ENCODE assay signal across 10 cellular contexts in the genomic region with DNA sequence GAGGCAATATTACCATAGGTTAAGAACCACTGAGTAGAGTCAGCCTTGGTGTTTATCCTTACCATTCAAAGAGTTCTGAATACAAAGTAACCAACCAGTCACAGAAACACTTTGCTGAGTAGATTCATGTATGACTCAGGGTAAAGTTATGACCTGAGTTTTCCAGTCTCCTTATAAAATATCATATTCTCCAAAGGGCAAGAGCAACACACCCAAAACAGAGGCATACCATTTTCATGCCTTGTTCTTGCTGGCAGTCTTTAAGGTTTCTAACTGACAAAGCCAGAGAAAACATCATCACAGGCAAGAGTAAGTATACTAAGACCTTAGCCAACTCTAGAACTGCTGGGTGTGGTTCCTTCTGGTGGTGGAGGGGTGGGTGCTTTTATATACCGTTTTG. TPM values are rescaled to one million over a fixed set of nuclear protein-coding genes. Genes with fewer than 3 reads are reported as not detected.
DNase-seq lines count a peak whose midpoint lies in the region; ATAC-seq and TF ChIP-seq lines count a peak whose summit lies in the region.
"Had no signal": no experiment of that assay in that cellular context is flagged by ENCODE, and none has a peak within 500 bp of the region (broad histone marks: within the 10 kb centered on the region; RNA-seq: fewer than 3 reads in every experiment).

No MANE protein-coding gene starts in this region.

- H3K9me3 ChIP-seq in esophagus muscularis mucosa = no peaks in the 10 kb centered on the region
- no peaks in the 10 kb centered on the region for H3K9me3 ChIP-seq in smooth muscle cell (replicated peaks; ENCODE audit: low read depth)

- H3K4me3 ChIP-seq in esophagus muscularis mucosa (peak overlapping the region in 2 of 4 donors; percentile 3 to 4), smooth muscle cell (no peak overlapping the region)

- peaks cover 35% of the 10 kb centered on the region for H3K4me1 Mint-ChIP-seq in T-helper 1 cell treated with Interleukin-12 subunit alpha and Interleukin-12 subunit beta and Interleukin-4 antibody, amounts not matched to agents 30 μg/mL and 1 μg/mL, for 36 hours (ENCODE audit: low read depth)
- peaks cover 41% of the 10 kb centered on the region for H3K4me1 Mint-ChIP-seq in stimulated activated memory B cell treated with anti-CD40 and anti-IgM and Interleukin-4, amounts not matched to agents 10 μg/mL and 1 μg/mL and 100 μg/mL, for 72 hours

- H3K36me3 Mint-ChIP-seq in T-helper 1 cell treated with Interleukin-12 subunit alpha and Interleukin-12 subunit beta and Interleukin-4 antibody, amounts not matched to agents 30 μg/mL and 1 μg/mL, for 36 hours (ENCODE audit: low read depth) = peaks cover 13% of the 10 kb centered on the region
- no peaks in the 10 kb centered on the region for H3K36me3 Mint-ChIP-seq in stimulated activated memory B cell treated with anti-CD40 and anti-IgM and Interleukin-4, amounts not matched to agents 10 μg/mL and 1 μg/mL and 100 μg/mL, for 72 hours

- no peak for TF ChIP-seq CTCF in esophagus muscularis mucosa (IDR thresholded peaks at IDR 0.05)
- no peak for TF ChIP-seq CTCF in smooth muscle cell (IDR thresholded peaks at IDR 0.05; ENCODE audit: borderline replicate concordance, insufficient read depth, poor library complexity, severe bottlenecking)

- H3K4me1 ChIP-seq in esophagus muscularis mucosa (peaks cover 48 to 80% (median 77%) of the 10 kb centered on the region in 4 donors), smooth muscle cell (ENCODE audit: low read depth) (peaks cover 15% of the 10 kb centered on the region)

- no peak overlapping the region for H2AFZ ChIP-seq in smooth muscle cell (ENCODE audit: low read depth)

- H3K27ac Mint-ChIP-seq in T-helper 1 cell treated with Interleukin-12 subunit alpha and Interleukin-12 subunit beta and Interleukin-4 antibody, amounts not matched to agents 30 μg/mL and 1 μg/mL, for 36 hours = peak overlapping the region; percentile 63
- no peak overlapping the region for H3K27ac Mint-ChIP-seq in stimulated activated memory B cell treated with anti-CD40 and anti-IgM and Interleukin-4, amounts not matched to agents 10 μg/mL and 1 μg/mL and 100 μg/mL, for 72 hours

- H3K27me3 Mint-ChIP-seq in T-helper 1 cell treated with Interleukin-12 subunit alpha and Interleukin-12 subunit beta and Interleukin-4 antibody, amounts not matched to agents 30 μg/mL and 1 μg/mL, for 36 hours (ENCODE audit: low read depth) = no peaks in the 10 kb centered on the region
- no peaks in the 10 kb centered on the region for H3K27me3 Mint-ChIP-seq in stimulated activated memory B cell treated with anti-CD40 and anti-IgM and Interleukin-4, amounts not matched to agents 10 μg/mL and 1 μg/mL and 100 μg/mL, for 72 hours

- peak overlapping the region; percentile 76 for H3K4me2 ChIP-seq in smooth muscle cell

- DNase-seq in T-helper 1 cell (no peak), RPMI7951 (ENCODE audit: low read depth) (peak; percentile 87), esophagus muscularis mucosa (ENCODE audit: extremely low spot score) (no peak), smooth muscle cell (lab: John Stamatoyannopoulos, UW; ENCODE audit: unreplicated experiment) (no peak), epidermal melanocyte (ENCODE audit: insufficient read length, low spot score) (no peak)
- DNase-seq: occipital lobe had no signal

- H3K36me3 ChIP-seq in esophagus muscularis mucosa (no peaks in the 10 kb centered on the region), smooth muscle cell (ENCODE audit: low read depth) (no peaks in the 10 kb centered on the region)

- 6% methylated on average over 1 of the region's 1 CpG for WGBS in esophagus muscularis mucosa
- WGBS in smooth muscle cell (ENCODE audit: low lambda C conversion rate) = 38% methylated on average over 1 of the region's 1 CpG

- TF ChIP-seq EP300 in esophagus muscularis mucosa (IDR thresholded peaks at IDR 0.05) = no peak

- no peak overlapping the region for H3K4me3 Mint-ChIP-seq in T-helper 1 cell treated with Interleukin-12 subunit alpha and Interleukin-12 subunit beta and Interleukin-4 antibody, amounts not matched to agents 30 μg/mL and 1 μg/mL, for 36 hours
- no peak overlapping the region for H3K4me3 Mint-ChIP-seq in stimulated activated memory B cell treated with anti-CD40 and anti-IgM and Interleukin-4, amounts not matched to agents 10 μg/mL and 1 μg/mL and 100 μg/mL, for 72 hours

- H4K20me1 ChIP-seq in smooth muscle cell (ENCODE audit: low read depth) = peaks cover 68% of the 10 kb centered on the region

- peak overlapping the region; percentile 97 to 100 (median 99) for H3K27ac ChIP-seq in esophagus muscularis mucosa (replicated peaks in 1 of 4)
- H3K27ac ChIP-seq in smooth muscle cell (ENCODE audit: low read depth) = peak overlapping the region; percentile 82
- H3K27ac ChIP-seq: 22Rv1 had no signal

- intact Hi-C loops in esophagus muscularis mucosa (cut with DNase I) = loop anchor here (5.0 kb wide), 1 partner anchor 69 kb away; no protein-coding TSS in a partner anchor

- no peak overlapping the region for H3K9ac ChIP-seq in smooth muscle cell (ENCODE audit: low read depth)

- H3F3A ChIP-seq in smooth muscle cell (ENCODE audit: low read depth) = peaks cover 9% of the 10 kb centered on the region

- no peak for TF ChIP-seq POLR2A in esophagus muscularis mucosa (IDR thresholded peaks at IDR 0.05; ENCODE audit: low read depth)

- no peaks in the 10 kb centered on the region for H3K27me3 ChIP-seq in esophagus muscularis mucosa
- no peaks in the 10 kb centered on the region for H3K27me3 ChIP-seq in smooth muscle cell (ENCODE audit: low read depth)

- H3K9me3 Mint-ChIP-seq in T-helper 1 cell treated with Interleukin-12 subunit alpha and Interleukin-12 subunit beta and Interleukin-4 antibody, amounts not matched to agents 30 μg/mL and 1 μg/mL, for 36 hours = no peaks in the 10 kb centered on the region
- no peaks in the 10 kb centered on the region for H3K9me3 Mint-ChIP-seq in stimulated activated memory B cell treated with anti-CD40 and anti-IgM and Interleukin-4, amounts not matched to agents 10 μg/mL and 1 μg/mL and 100 μg/mL, for 72 hours

- peaks cover 65% of the 10 kb centered on the region for H3K79me2 ChIP-seq in smooth muscle cell (ENCODE audit: low read depth)

- no peak for ATAC-seq in stimulated activated memory B cell treated with anti-CD40 and anti-IgM and Interleukin-4, amounts not matched to agents 10 μg/mL and 1 μg/mL and 100 μg/mL, for 72 hours
- no peak for ATAC-seq in HG03521 (IDR thresholded peaks at IDR 0.05; ENCODE audit: unreplicated experiment)

RNA-seq across cellular contexts. Expression of gene ATL3, which starts 3.2 kb away (rescaled TPM):
- 128 and 139 TPM in 2 replicates for total RNA-seq in RPMI7951 (2014; rRNA removed; shearing (Covaris generic))
- total RNA-seq in esophagus muscularis mucosa (100 to 1,000 TPM; 138 to 202 (median 144) TPM), smooth muscle cell (32.5 and 37.5 TPM in 2 replicates)
- polyA plus RNA-seq in smooth muscle cell = 13.0 and 14.9 TPM in 2 replicates

RNA-seq across cellular contexts. Expression of gene RTN3, which starts 13.3 kb away (rescaled TPM):
- total RNA-seq in RPMI7951 (2014; rRNA removed; shearing (Covaris generic)) = 109 and 114 TPM in 2 replicates
- total RNA-seq in esophagus muscularis mucosa = 10 to 100 TPM; 79.5 to 97.4 (median 87.1) TPM
- total RNA-seq in smooth muscle cell = 59.5 and 64.9 TPM in 2 replicates
- 43.5 and 50.9 TPM in 2 replicates for polyA plus RNA-seq in smooth muscle cell

RNA-seq across cellular contexts. Expression of gene PLAAT3, which starts 53.8 kb away (rescaled TPM):
- 7.3 and 8.8 TPM in 2 replicates for total RNA-seq in RPMI7951 (2014; rRNA removed; shearing (Covaris generic))
- 10 to 100 TPM; 40.3 to 74.8 (median 54.4) TPM for total RNA-seq in esophagus muscularis mucosa
- 2.5 and 5.2 TPM in 2 replicates for total RNA-seq in smooth muscle cell
- polyA plus RNA-seq in smooth muscle cell = 0.90 and 5.0 TPM in 2 replicates
